Comparison of ENCODE assay signal across 8 cellular contexts in the genomic region with DNA sequence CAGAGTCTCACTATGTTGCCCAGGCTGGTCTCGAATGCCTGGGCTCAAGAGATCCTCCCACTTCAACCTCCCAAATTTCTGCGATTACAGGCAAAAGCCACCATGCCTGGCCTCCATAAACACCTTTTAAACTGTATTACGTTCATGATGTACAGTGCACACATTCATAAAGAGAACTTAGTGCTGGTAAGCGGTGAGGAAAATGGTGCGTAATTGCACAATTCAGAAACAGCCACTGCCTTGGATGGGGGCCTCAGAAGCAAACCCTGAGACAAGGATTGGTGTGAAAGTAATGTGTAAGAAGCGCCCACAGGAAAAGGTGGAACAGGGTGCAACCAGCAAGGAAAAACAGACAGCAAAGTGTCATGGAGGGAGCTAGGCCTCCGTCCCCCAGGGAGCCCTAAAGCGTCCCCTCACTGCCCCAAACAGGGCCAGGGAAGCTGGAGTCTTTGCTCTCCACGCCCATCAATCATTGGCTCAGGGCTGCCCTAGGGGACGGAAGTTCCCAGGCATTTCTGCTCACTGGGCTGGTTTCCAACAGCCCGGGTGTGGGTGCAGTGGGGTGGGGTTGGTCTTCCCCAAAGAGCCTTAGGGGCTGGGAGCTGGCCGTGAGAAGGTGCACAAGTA. TPM values are rescaled to one million over a fixed set of nuclear protein-coding genes. Genes with fewer than 3 reads are reported as not detected.
DNase-seq lines count a peak whose midpoint lies in the region; ATAC-seq and TF ChIP-seq lines count a peak whose summit lies in the region.

No MANE protein-coding gene starts in this region.

- TF ChIP-seq CTCF in left ventricle myocardium inferior (IDR thresholded peaks at IDR 0.05; ENCODE audit: borderline replicate concordance) (no peak), brain microvascular endothelial cell (IDR thresholded peaks at IDR 0.05; ENCODE audit: low read depth, low read length, missing control alignments) (no peak)

- ATAC-seq in T-helper 17 cell (no peak), HG03354 (IDR thresholded peaks at IDR 0.05; ENCODE audit: poor library complexity, severe bottlenecking, unreplicated experiment) (no peak)
- no peak for ATAC-seq in stimulated activated naive CD8-positive, alpha-beta T cell treated with anti-CD3 and anti-CD28 coated beads, Interleukin-15, amount 100 ng/mL, for 72 hours

- peak overlapping the region; percentile 56 for H3K4me3 Mint-ChIP-seq in T-helper 17 cell
- H3K4me3 Mint-ChIP-seq in stimulated activated naive CD8-positive, alpha-beta T cell treated with anti-CD3 and anti-CD28 coated beads, Interleukin-15, amount 100 ng/mL, for 72 hours, result peak overlapping the region; percentile 5 to 49

- H3K4me1 Mint-ChIP-seq in T-helper 17 cell, result peaks cover 58% of the 10 kb centered on the region
- peaks cover 97% of the 10 kb centered on the region for H3K4me1 Mint-ChIP-seq in stimulated activated naive CD8-positive, alpha-beta T cell treated with anti-CD3 and anti-CD28 coated beads, Interleukin-15, amount 100 ng/mL, for 72 hours

- no peaks in the 10 kb centered on the region for H3K36me3 ChIP-seq in left ventricle myocardium inferior
- H3K36me3 ChIP-seq in brain microvascular endothelial cell (replicated peaks), result no peaks in the 10 kb centered on the region

- no peaks in the 10 kb centered on the region for H3K27me3 Mint-ChIP-seq in T-helper 17 cell
- no peaks in the 10 kb centered on the region for H3K27me3 Mint-ChIP-seq in stimulated activated naive CD8-positive, alpha-beta T cell treated with anti-CD3 and anti-CD28 coated beads, Interleukin-15, amount 100 ng/mL, for 72 hours

- in situ Hi-C loops in brain microvascular endothelial cell (cut with HindIII; ENCODE audit: low pct_ligation_motif_present, low sequenced_read_pairs), result no loop called here

- no peaks in the 10 kb centered on the region for H3K9me3 ChIP-seq in T-helper 17 cell (ENCODE audit: control insufficient read depth, low read length, poor library complexity, severe bottlenecking)
- no peaks in the 10 kb centered on the region for H3K9me3 ChIP-seq in left ventricle myocardium inferior (replicated peaks)

- H3K27ac Mint-ChIP-seq in T-helper 17 cell, result peak overlapping the region; percentile 94
- peak overlapping the region; percentile 78 to 89 for H3K27ac Mint-ChIP-seq in stimulated activated naive CD8-positive, alpha-beta T cell treated with anti-CD3 and anti-CD28 coated beads, Interleukin-15, amount 100 ng/mL, for 72 hours

- peak overlapping the region; percentile 83 for H3K27ac ChIP-seq in left ventricle myocardium inferior (replicated peaks)
- no peak overlapping the region for H3K27ac ChIP-seq in brain microvascular endothelial cell

- H3K4me3 ChIP-seq in left ventricle myocardium inferior (no peak overlapping the region), brain microvascular endothelial cell (ENCODE audit: low read depth, low read length) (no peak overlapping the region)

- no peaks in the 10 kb centered on the region for H3K27me3 ChIP-seq in left ventricle myocardium inferior (ENCODE audit: low read depth)
- no peaks in the 10 kb centered on the region for H3K27me3 ChIP-seq in brain microvascular endothelial cell (replicated peaks)

- peaks cover 46% of the 10 kb centered on the region for H3K4me1 ChIP-seq in left ventricle myocardium inferior

- H3K36me3 Mint-ChIP-seq in T-helper 17 cell (ENCODE audit: low read depth), result peaks cover 3% of the 10 kb centered on the region

- intact Hi-C loops in left ventricle myocardium inferior (cut with micrococcal nuclease), result loop anchor here (10.0 kb wide), 1 partner anchor 46 kb away; the partner anchor contains the start of gene VSIR

- DNase-seq in NCI-H2171 (lab: John Stamatoyannopoulos, UW), result peak; percentile 8
- DNase-seq in NCI-H2171 treated with DMSO at 0.1 percent for 48 hours (lab: John Stamatoyannopoulos, UW), result no peak
- DNase-seq in T-helper 17 cell, result no peak
- DNase-seq in left ventricle myocardium inferior, result peak; percentile 77
- DNase-seq in stimulated activated naive CD8-positive, alpha-beta T cell treated with anti-CD3 and anti-CD28 coated beads, Interleukin-15, amount 100 ng/mL, for 72 hours, result no peak
- DNase-seq in activated CD4-positive, CD25-positive, alpha-beta regulatory T cell treated with anti-CD3 and anti-CD28 coated beads, Interleukin-2, amount 50 U/mL, for 72 hours, result no peak
- no peak for DNase-seq in brain microvascular endothelial cell

- no peaks in the 10 kb centered on the region for H3K9me3 Mint-ChIP-seq in stimulated activated naive CD8-positive, alpha-beta T cell treated with anti-CD3 and anti-CD28 coated beads, Interleukin-15, amount 100 ng/mL, for 72 hours

RNA-seq across cellular contexts. Expression of gene C10orf105, which starts 9.6 kb away (rescaled TPM):
- under 1 TPM; 0.31 to 0.37 TPM for total RNA-seq in T-helper 17 cell
- total RNA-seq in left ventricle myocardium inferior, result 0.05 TPM

RNA-seq across cellular contexts. Expression of gene VSIR, which starts 44.2 kb away (rescaled TPM):
- total RNA-seq in T-helper 17 cell (100 to 1,000 TPM; 119 to 124 TPM), left ventricle myocardium inferior (104 TPM)

Comparison
In these comparisons a context has a peak if more than half of its experiments do, and no peak if none do; other contexts are left out.
1. DNase-seq: peak in NCI-H2171 (single experiment) and left ventricle myocardium inferior (single experiment); none in NCI-H2171 treated with DMSO at 0.1 percent for 48 hours (single experiment), T-helper 17 cell (0 of 3), stimulated activated naive CD8-positive, alpha-beta T cell treated with anti-CD3 and anti-CD28 coated beads, Interleukin-15, amount 100 ng/mL, for 72 hours (0 of 2), activated CD4-positive, CD25-positive, alpha-beta regulatory T cell treated with anti-CD3 and anti-CD28 coated beads, Interleukin-2, amount 50 U/mL, for 72 hours (single experiment) and brain microvascular endothelial cell (single experiment).